In the genomic region with DNA sequence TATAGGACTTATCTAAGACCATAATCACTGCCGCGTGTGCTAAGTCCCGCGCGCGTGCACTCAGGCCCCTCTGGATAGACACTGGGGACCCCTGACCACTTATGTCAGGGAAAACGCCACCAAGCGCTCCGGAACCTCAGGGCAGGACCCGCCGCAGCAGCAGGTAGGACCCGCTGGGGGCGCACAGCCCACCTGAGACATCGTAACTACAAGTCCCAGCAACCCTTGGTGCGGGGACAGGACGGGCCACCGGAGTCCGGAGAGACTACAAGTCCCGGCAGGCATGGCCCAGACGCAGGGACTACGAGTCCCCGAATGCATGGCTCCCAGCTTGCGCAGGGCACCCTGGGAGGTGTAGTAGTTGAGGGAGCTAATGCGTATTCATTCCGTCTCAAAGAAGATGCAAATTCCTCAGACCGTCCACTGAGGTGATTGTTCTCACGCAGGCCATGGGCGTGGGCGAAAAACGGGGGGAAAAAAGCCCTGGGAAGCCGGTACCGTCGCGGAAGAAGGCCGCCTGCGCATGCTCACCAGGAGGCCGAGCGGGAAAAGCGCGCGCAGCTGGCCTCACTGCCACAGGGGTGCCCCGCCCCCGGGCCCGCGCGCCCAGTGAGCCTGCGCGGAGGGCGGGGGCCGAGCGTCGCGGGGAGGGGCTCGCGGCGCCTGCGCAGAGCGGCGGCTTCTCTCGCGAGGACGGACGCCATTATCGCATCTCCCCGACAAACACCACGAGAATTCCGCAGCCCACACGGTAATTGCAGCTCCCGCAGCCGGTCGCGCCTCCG, we compare ENCODE assay signal across 1 cellular context.
TF ChIP-seq lines count a peak whose summit lies in the region.

A gene with protein sequence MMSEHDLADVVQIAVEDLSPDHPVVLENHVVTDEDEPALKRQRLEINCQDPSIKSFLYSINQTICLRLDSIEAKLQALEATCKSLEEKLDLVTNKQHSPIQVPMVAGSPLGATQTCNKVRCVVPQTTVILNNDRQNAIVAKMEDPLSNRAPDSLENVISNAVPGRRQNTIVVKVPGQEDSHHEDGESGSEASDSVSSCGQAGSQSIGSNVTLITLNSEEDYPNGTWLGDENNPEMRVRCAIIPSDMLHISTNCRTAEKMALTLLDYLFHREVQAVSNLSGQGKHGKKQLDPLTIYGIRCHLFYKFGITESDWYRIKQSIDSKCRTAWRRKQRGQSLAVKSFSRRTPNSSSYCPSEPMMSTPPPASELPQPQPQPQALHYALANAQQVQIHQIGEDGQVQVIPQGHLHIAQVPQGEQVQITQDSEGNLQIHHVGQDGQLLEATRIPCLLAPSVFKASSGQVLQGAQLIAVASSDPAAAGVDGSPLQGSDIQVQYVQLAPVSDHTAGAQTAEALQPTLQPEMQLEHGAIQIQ (plus strand): TSS at position 670 of the 785 bp plus-strand sequence. CDS start 23,682 bp downstream, outside the sequence.

TF ChIP-seq in HepG2, 621 proteins besides CTCF, POLR2A, EP300 and RAD21 (continued from another document and continues in another):
- TF ChIP-seq, protein P1, sequence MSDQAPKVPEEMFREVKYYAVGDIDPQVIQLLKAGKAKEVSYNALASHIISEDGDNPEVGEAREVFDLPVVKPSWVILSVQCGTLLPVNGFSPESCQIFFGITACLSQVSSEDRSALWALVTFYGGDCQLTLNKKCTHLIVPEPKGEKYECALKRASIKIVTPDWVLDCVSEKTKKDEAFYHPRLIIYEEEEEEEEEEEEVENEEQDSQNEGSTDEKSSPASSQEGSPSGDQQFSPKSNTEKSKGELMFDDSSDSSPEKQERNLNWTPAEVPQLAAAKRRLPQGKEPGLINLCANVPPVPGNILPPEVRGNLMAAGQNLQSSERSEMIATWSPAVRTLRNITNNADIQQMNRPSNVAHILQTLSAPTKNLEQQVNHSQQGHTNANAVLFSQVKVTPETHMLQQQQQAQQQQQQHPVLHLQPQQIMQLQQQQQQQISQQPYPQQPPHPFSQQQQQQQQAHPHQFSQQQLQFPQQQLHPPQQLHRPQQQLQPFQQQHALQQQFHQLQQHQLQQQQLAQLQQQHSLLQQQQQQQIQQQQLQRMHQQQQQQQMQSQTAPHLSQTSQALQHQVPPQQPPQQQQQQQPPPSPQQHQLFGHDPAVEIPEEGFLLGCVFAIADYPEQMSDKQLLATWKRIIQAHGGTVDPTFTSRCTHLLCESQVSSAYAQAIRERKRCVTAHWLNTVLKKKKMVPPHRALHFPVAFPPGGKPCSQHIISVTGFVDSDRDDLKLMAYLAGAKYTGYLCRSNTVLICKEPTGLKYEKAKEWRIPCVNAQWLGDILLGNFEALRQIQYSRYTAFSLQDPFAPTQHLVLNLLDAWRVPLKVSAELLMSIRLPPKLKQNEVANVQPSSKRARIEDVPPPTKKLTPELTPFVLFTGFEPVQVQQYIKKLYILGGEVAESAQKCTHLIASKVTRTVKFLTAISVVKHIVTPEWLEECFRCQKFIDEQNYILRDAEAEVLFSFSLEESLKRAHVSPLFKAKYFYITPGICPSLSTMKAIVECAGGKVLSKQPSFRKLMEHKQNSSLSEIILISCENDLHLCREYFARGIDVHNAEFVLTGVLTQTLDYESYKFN (CRISPR knock-in tag; conservative IDR thresholded peaks at IDR 0.05), result peak; percentile 64
- TF ChIP-seq TP53 (CRISPR knock-in tag; conservative IDR thresholded peaks at IDR 0.05), result peak; percentile 92; the same call in 1 of the 2 replicates
- TF ChIP-seq WIZ (CRISPR knock-in tag; IDR thresholded peaks at IDR 0.05), result 0 out of 2 replicates have a peak, but pooled peaks have one; percentile 30
- TF ChIP-seq, protein P2, sequence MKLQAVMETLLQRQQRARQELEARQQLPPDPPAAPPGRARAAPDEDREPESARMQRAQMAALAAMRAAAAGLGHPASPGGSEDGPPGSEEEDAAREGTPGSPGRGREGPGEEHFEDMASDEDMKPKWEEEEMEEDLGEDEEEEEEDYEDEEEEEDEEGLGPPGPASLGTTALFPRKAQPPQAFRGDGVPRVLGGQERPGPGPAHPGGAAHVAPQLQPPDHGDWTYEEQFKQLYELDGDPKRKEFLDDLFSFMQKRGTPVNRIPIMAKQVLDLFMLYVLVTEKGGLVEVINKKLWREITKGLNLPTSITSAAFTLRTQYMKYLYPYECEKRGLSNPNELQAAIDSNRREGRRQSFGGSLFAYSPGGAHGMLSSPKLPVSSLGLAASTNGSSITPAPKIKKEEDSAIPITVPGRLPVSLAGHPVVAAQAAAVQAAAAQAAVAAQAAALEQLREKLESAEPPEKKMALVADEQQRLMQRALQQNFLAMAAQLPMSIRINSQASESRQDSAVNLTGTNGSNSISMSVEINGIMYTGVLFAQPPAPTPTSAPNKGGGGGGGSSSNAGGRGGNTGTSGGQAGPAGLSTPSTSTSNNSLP (IDR thresholded peaks at IDR 0.05; ENCODE audit: low read depth, low read length), result 0 out of 2 replicates have a peak, but pooled peaks have one; percentile 62
- TF ChIP-seq ETV5 (CRISPR knock-in tag; IDR thresholded peaks at IDR 0.05; ENCODE audit: borderline replicate concordance), result peak; percentile 62
- no peak for TF ChIP-seq ZNF562 (CRISPR knock-in tag; IDR thresholded peaks at IDR 0.05; ENCODE audit: borderline replicate concordance)
- peak; percentile 96 for TF ChIP-seq U2AF1 (optimal IDR thresholded peaks at IDR 0.05; ENCODE audit: low read depth, low read length)
- TF ChIP-seq STAT5B (CRISPR knock-in tag; IDR thresholded peaks at IDR 0.05), result no peak; the same call in 1 of the 2 replicates
- no peak for TF ChIP-seq ISX (CRISPR knock-in tag; conservative IDR thresholded peaks at IDR 0.05)
- peak; percentile 100 for TF ChIP-seq TBP (CRISPR knock-in tag; IDR thresholded peaks at IDR 0.05)
- TF ChIP-seq SRSF4 (IDR thresholded peaks at IDR 0.05; ENCODE audit: low read depth, low read length, poor library complexity, severe bottlenecking), result no peak
- TF ChIP-seq, protein P3, sequence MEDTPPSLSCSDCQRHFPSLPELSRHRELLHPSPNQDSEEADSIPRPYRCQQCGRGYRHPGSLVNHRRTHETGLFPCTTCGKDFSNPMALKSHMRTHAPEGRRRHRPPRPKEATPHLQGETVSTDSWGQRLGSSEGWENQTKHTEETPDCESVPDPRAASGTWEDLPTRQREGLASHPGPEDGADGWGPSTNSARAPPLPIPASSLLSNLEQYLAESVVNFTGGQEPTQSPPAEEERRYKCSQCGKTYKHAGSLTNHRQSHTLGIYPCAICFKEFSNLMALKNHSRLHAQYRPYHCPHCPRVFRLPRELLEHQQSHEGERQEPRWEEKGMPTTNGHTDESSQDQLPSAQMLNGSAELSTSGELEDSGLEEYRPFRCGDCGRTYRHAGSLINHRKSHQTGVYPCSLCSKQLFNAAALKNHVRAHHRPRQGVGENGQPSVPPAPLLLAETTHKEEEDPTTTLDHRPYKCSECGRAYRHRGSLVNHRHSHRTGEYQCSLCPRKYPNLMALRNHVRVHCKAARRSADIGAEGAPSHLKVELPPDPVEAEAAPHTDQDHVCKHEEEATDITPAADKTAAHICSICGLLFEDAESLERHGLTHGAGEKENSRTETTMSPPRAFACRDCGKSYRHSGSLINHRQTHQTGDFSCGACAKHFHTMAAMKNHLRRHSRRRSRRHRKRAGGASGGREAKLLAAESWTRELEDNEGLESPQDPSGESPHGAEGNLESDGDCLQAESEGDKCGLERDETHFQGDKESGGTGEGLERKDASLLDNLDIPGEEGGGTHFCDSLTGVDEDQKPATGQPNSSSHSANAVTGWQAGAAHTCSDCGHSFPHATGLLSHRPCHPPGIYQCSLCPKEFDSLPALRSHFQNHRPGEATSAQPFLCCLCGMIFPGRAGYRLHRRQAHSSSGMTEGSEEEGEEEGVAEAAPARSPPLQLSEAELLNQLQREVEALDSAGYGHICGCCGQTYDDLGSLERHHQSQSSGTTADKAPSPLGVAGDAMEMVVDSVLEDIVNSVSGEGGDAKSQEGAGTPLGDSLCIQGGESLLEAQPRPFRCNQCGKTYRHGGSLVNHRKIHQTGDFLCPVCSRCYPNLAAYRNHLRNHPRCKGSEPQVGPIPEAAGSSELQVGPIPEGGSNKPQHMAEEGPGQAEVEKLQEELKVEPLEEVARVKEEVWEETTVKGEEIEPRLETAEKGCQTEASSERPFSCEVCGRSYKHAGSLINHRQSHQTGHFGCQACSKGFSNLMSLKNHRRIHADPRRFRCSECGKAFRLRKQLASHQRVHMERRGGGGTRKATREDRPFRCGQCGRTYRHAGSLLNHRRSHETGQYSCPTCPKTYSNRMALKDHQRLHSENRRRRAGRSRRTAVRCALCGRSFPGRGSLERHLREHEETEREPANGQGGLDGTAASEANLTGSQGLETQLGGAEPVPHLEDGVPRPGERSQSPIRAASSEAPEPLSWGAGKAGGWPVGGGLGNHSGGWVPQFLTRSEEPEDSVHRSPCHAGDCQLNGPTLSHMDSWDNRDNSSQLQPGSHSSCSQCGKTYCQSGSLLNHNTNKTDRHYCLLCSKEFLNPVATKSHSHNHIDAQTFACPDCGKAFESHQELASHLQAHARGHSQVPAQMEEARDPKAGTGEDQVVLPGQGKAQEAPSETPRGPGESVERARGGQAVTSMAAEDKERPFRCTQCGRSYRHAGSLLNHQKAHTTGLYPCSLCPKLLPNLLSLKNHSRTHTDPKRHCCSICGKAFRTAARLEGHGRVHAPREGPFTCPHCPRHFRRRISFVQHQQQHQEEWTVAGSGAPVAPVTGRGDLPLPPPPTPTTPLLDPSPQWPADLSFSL (CRISPR knock-in tag; IDR thresholded peaks at IDR 0.05), result no peak
- no peak for TF ChIP-seq ZNF30 (CRISPR knock-in tag; IDR thresholded peaks at IDR 0.05)
- TF ChIP-seq ZNF607 (CRISPR knock-in tag; IDR thresholded peaks at IDR 0.05; ENCODE audit: borderline replicate concordance), result no peak; the same call in 1 of the 2 replicates
- peak; percentile 90; the same call in 1 of the 2 replicates for TF ChIP-seq KAT7 (CRISPR knock-in tag; IDR thresholded peaks at IDR 0.05; ENCODE audit: borderline replicate concordance)
- TF ChIP-seq, protein P4, sequence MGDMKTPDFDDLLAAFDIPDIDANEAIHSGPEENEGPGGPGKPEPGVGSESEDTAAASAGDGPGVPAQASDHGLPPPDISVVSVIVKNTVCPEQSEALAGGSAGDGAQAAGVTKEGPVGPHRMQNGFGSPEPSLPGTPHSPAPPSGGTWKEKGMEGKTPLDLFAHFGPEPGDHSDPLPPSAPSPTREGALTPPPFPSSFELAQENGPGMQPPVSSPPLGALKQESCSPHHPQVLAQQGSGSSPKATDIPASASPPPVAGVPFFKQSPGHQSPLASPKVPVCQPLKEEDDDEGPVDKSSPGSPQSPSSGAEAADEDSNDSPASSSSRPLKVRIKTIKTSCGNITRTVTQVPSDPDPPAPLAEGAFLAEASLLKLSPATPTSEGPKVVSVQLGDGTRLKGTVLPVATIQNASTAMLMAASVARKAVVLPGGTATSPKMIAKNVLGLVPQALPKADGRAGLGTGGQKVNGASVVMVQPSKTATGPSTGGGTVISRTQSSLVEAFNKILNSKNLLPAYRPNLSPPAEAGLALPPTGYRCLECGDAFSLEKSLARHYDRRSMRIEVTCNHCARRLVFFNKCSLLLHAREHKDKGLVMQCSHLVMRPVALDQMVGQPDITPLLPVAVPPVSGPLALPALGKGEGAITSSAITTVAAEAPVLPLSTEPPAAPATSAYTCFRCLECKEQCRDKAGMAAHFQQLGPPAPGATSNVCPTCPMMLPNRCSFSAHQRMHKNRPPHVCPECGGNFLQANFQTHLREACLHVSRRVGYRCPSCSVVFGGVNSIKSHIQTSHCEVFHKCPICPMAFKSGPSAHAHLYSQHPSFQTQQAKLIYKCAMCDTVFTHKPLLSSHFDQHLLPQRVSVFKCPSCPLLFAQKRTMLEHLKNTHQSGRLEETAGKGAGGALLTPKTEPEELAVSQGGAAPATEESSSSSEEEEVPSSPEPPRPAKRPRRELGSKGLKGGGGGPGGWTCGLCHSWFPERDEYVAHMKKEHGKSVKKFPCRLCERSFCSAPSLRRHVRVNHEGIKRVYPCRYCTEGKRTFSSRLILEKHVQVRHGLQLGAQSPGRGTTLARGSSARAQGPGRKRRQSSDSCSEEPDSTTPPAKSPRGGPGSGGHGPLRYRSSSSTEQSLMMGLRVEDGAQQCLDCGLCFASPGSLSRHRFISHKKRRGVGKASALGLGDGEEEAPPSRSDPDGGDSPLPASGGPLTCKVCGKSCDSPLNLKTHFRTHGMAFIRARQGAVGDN (CRISPR knock-in tag; IDR thresholded peaks at IDR 0.05), result peak; percentile 87
- TF ChIP-seq ZNF713 (CRISPR knock-in tag; IDR thresholded peaks at IDR 0.05), result peak; percentile 92; the same call in 1 of the 2 replicates
- TF ChIP-seq, protein P5, sequence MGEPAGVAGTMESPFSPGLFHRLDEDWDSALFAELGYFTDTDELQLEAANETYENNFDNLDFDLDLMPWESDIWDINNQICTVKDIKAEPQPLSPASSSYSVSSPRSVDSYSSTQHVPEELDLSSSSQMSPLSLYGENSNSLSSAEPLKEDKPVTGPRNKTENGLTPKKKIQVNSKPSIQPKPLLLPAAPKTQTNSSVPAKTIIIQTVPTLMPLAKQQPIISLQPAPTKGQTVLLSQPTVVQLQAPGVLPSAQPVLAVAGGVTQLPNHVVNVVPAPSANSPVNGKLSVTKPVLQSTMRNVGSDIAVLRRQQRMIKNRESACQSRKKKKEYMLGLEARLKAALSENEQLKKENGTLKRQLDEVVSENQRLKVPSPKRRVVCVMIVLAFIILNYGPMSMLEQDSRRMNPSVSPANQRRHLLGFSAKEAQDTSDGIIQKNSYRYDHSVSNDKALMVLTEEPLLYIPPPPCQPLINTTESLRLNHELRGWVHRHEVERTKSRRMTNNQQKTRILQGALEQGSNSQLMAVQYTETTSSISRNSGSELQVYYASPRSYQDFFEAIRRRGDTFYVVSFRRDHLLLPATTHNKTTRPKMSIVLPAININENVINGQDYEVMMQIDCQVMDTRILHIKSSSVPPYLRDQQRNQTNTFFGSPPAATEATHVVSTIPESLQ (CRISPR knock-in tag; conservative IDR thresholded peaks at IDR 0.05), result peak; percentile 86; the same call in 1 of the 2 replicates
- TF ChIP-seq ZNF207 (IDR thresholded peaks at IDR 0.05; ENCODE audit: borderline replicate concordance), result no peak
- TF ChIP-seq NONO (IDR thresholded peaks at IDR 0.05), result no peak
- TF ChIP-seq NONO (CRISPR knock-in tag; conservative IDR thresholded peaks at IDR 0.05), result peak; percentile 89
- 0 out of 2 replicates have a peak, but pooled peaks have one; percentile 7 for TF ChIP-seq CHD4 (IDR thresholded peaks at IDR 0.05; ENCODE audit: borderline replicate concordance, low read length)
- TF ChIP-seq, protein P6, sequence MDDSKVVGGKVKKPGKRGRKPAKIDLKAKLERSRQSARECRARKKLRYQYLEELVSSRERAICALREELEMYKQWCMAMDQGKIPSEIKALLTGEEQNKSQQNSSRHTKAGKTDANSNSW (CRISPR knock-in tag; IDR thresholded peaks at IDR 0.05; ENCODE audit: borderline replicate concordance), result 0 out of 2 replicates have a peak, but pooled peaks have one; percentile 69
- peak; percentile 69 for TF ChIP-seq ZNF792 (CRISPR knock-in tag; IDR thresholded peaks at IDR 0.05)
- peak; percentile 73; the same call in 1 of the 2 replicates for TF ChIP-seq ZFAT (CRISPR knock-in tag; conservative IDR thresholded peaks at IDR 0.05)
- TF ChIP-seq NR2F2 (IDR thresholded peaks at IDR 0.05; ENCODE audit: borderline replicate concordance, low read depth), result peak; percentile 66; the same call in 1 of the 2 replicates
- no peak for TF ChIP-seq ZNF317 (CRISPR knock-in tag; IDR thresholded peaks at IDR 0.05)
- peak; percentile 86; the same call in 1 of the 2 replicates for TF ChIP-seq POGZ (CRISPR knock-in tag; IDR thresholded peaks at IDR 0.05)
- TF ChIP-seq AGO1 (IDR thresholded peaks at IDR 0.05; ENCODE audit: low read depth, low read length, poor library complexity, severe bottlenecking), result peak; percentile 29
- peak; percentile 27; the same call in 1 of the 2 replicates for TF ChIP-seq ZBTB3 (CRISPR knock-in tag; IDR thresholded peaks at IDR 0.05; ENCODE audit: borderline replicate concordance, low read depth)
- TF ChIP-seq KLF6 (CRISPR knock-in tag; IDR thresholded peaks at IDR 0.05), result peak; percentile 13; the same call in 1 of the 2 replicates
- peak; percentile 84 for TF ChIP-seq ARNTL (CRISPR knock-in tag; IDR thresholded peaks at IDR 0.05)
